9 cellular contexts compared by ENCODE assay signal in the genomic region with DNA sequence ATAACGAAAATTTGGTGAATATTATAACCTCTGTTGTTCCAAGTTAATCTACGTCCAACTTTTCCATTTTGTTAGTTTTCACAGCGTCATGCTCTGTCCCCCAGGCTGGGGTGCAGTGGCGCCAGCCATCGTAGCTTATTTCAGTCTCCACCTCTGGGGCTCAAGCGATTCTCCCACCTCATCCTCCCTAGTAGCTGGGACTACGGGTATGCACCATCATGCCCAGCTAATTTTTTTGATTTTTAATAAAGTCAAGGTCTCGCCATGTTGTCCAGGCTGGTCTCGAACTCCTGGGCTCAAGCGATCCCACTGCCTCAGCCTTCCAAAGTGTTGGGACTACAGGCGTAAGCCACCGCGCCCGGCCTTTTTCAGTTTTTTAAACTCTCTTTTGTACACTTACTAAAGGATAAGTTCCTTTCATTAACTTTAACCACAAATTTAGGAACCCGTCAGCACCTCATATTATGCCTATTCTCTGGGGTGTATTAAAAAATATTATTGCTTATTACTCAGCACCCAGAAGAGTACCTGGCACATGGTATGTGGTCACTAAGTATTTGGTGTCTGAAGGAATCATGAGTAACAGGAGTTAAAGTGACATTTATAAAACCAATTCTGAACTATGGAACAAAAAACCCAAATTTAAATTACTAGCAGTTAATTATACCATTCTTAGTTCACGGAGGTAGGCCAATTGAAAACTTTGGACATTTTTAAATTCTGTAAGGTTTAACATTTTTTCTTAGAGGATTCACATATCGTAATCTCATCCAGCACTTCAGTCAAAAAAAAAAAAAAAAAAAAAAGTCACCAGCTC. TPM values are rescaled to one million over a fixed set of nuclear protein-coding genes. Genes with fewer than 3 reads are reported as not detected.
DNase-seq lines count a peak whose midpoint lies in the region; ATAC-seq, FAIRE-seq and TF ChIP-seq lines count a peak whose summit lies in the region.
"Had no signal": no experiment of that assay in that cellular context is flagged by ENCODE, and none has a peak within 500 bp of the region (broad histone marks: within the 10 kb centered on the region; RNA-seq: fewer than 3 reads in every experiment).

No MANE protein-coding gene starts in this region.

- intact Hi-C loops in activated naive CD4-positive, alpha-beta T cell treated with anti-CD3 and anti-CD28 coated beads for 36 hours (cut with micrococcal nuclease): no loop called here

- no peak for DNase-seq in activated naive CD4-positive, alpha-beta T cell treated with anti-CD3 and anti-CD28 coated beads for 36 hours
- no peak for DNase-seq in activated naive CD4-positive, alpha-beta T cell (lab: John Stamatoyannopoulos, UW)
- DNase-seq in cardiac fibroblast (ENCODE audit: low read depth in 2 of 2): no peak
- DNase-seq in type B pancreatic cell (ENCODE audit: extremely low spot score, unreplicated experiment): no peak
- DNase-seq in H54 (ENCODE audit: insufficient read length, low spot score): no peak
- DNase-seq: DND-41 had no signal

- no peaks in the 10 kb centered on the region for H3K36me3 ChIP-seq in mesodermal cell (ENCODE audit: control insufficient read depth, insufficient read depth, low read length)

- H3K4me3 ChIP-seq in cardiac fibroblast (replicated peaks in 1 of 2; ENCODE audit: low read depth in 2 of 2, low read length in 2 of 2) (peak overlapping the region; percentile 36 to 78), mesodermal cell (ENCODE audit: extremely low read depth, insufficient read depth, low read length, poor library complexity, severe bottlenecking) (peak overlapping the region; percentile 58)

- peak overlapping the region; percentile 77 for H3K27ac ChIP-seq in mesodermal cell (ENCODE audit: low read depth, low read length, severe bottlenecking)

- no peak overlapping the region for H3K27ac Mint-ChIP-seq in activated naive CD4-positive, alpha-beta T cell treated with anti-CD3 and anti-CD28 coated beads for 36 hours
- H3K27ac Mint-ChIP-seq in type B pancreatic cell: peak overlapping the region; percentile 94

- no peaks in the 10 kb centered on the region for H3K9me3 ChIP-seq in mesodermal cell (ENCODE audit: control insufficient read depth, low read length)

- H3K36me3 Mint-ChIP-seq in activated naive CD4-positive, alpha-beta T cell treated with anti-CD3 and anti-CD28 coated beads for 36 hours (ENCODE audit: low read depth): no peaks in the 10 kb centered on the region
- no peaks in the 10 kb centered on the region for H3K36me3 Mint-ChIP-seq in type B pancreatic cell

- TF ChIP-seq CTCF in cardiac fibroblast (IDR thresholded peaks at IDR 0.05; ENCODE audit: low read depth, low read length) (no peak), type B pancreatic cell (conservative IDR thresholded peaks at IDR 0.05) (no peak)

- no peaks in the 10 kb centered on the region for H3K9me3 Mint-ChIP-seq in activated naive CD4-positive, alpha-beta T cell treated with anti-CD3 and anti-CD28 coated beads for 36 hours
- H3K9me3 Mint-ChIP-seq in type B pancreatic cell: no peaks in the 10 kb centered on the region

- peaks cover 21% of the 10 kb centered on the region for H3K27me3 Mint-ChIP-seq in activated naive CD4-positive, alpha-beta T cell treated with anti-CD3 and anti-CD28 coated beads for 36 hours (ENCODE audit: low read depth)
- peaks cover 6% of the 10 kb centered on the region for H3K27me3 Mint-ChIP-seq in type B pancreatic cell

- no peak for FAIRE-seq in H54 (lab: Jason Lieb, UNC)

- WGBS in mesodermal cell (ENCODE audit: insufficient coverage in 2 of 2), 2 experiments: 94% methylated on average over 14 of the region's 17 CpGs

- peak overlapping the region; percentile 67 for H3K4me3 Mint-ChIP-seq in activated naive CD4-positive, alpha-beta T cell treated with anti-CD3 and anti-CD28 coated beads for 36 hours
- peak overlapping the region; percentile 99 for H3K4me3 Mint-ChIP-seq in type B pancreatic cell

- no peak for TF ChIP-seq POLR2A in H54 (IDR thresholded peaks at IDR 0.05; ENCODE audit: low read depth, low read length)

- ATAC-seq in GM21423 (IDR thresholded peaks at IDR 0.05; ENCODE audit: unreplicated experiment) (no peak), HG03378 (IDR thresholded peaks at IDR 0.05; ENCODE audit: unreplicated experiment) (no peak)

- CTCF ChIA-PET in activated naive CD4-positive, alpha-beta T cell treated with anti-CD3 and anti-CD28 coated beads for 36 hours (lab: Charles Lee): no interaction called here

- H3K4me1 ChIP-seq in mesodermal cell (ENCODE audit: control insufficient read depth, insufficient read depth, low read length, poor library complexity, severe bottlenecking): no peaks in the 10 kb centered on the region

- H3K4me1 Mint-ChIP-seq in activated naive CD4-positive, alpha-beta T cell treated with anti-CD3 and anti-CD28 coated beads for 36 hours (ENCODE audit: low read depth): peaks cover 11% of the 10 kb centered on the region
- H3K4me1 Mint-ChIP-seq in type B pancreatic cell (ENCODE audit: unreplicated experiment): peaks cover 25% of the 10 kb centered on the region

RNA-seq across cellular contexts. Expression of a gene that starts 0.9 kb away (rescaled TPM):
- total RNA-seq in activated naive CD4-positive, alpha-beta T cell treated with anti-CD3 and anti-CD28 coated beads for 36 hours: under 1 TPM in 1 of 2 experiments, not detected in 1; 0.15 TPM
- polyA plus RNA-seq in mesodermal cell (2013, experiment 1 of 2): 7.4 TPM
- 6.7 TPM for polyA plus RNA-seq in mesodermal cell (2013, experiment 2 of 2)
- 6.0 and 14.5 TPM in 2 replicates for total RNA-seq in type B pancreatic cell (ENCODE audit: low replicate concordance)

RNA-seq across cellular contexts. Expression of a gene that starts 24.4 kb away (rescaled TPM):
- not detected for total RNA-seq in activated naive CD4-positive, alpha-beta T cell treated with anti-CD3 and anti-CD28 coated beads for 36 hours
- polyA plus RNA-seq in mesodermal cell (2013, experiment 1 of 2): 0.52 TPM
- polyA plus RNA-seq in mesodermal cell (2013, experiment 2 of 2): 1.4 TPM
- 0.55 and 0.58 TPM in 2 replicates for total RNA-seq in type B pancreatic cell (ENCODE audit: low replicate concordance)
